Comparison of ENCODE assay signal across 18 cellular contexts in the genomic region with DNA sequence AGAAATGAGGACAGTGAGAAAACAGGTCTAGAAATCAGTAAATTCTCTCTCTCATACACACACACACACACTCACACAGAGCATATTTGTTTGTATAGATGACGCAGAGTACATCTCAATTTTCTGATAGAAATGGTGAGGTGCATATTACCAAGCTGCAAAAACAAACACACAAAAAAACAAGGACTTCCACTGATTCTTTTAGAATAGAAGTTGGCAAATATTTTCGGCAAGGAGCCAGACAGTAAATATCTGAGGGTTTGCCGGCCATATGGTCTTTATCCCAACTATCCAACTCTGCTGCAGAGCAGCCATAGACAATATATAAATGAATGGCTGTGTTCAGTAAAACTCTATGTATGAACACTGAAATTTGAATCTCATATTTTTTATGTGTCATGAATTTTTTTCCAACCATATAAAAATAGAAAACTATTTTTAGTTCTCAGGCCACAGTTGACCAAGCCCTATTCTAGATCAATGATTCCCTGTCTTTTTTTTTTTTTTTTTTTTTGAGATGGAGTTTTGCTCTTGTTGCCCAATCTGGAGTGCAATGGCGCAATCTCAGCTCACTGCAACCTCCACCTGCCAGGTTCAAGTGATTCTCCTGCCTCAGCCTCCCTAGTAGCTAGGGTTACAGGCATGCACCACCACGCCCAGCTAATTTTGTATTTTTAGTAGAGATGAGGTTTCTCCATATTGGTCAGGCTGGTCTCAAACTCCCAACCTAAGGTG. TPM values are rescaled to one million over a fixed set of nuclear protein-coding genes. Genes with fewer than 3 reads are reported as not detected.
A peak's percentile ranks its signal among the peaks of the same experiment; 100 is the strongest.
DNase-seq lines count a peak whose midpoint lies in the region; ATAC-seq, FAIRE-seq and TF ChIP-seq lines count a peak whose summit lies in the region.
"Had no signal": no experiment of that assay in that cellular context is flagged by ENCODE, and none has a peak within 500 bp of the region (broad histone marks: within the 10 kb centered on the region; RNA-seq: fewer than 3 reads in every experiment).

No MANE protein-coding gene starts in this region.

- H3K4me1 ChIP-seq in endothelial cell of umbilical vein (ENCODE audit: control insufficient read depth, extremely low read depth, insufficient read depth, low read length), result peaks cover 2% of the 10 kb centered on the region
- H3K4me1 ChIP-seq: SJCRH30 had no signal

- no peak for TF ChIP-seq POLR2A in endothelial cell of umbilical vein (IDR thresholded peaks at IDR 0.05; ENCODE audit: low read depth, low read length)

- CTCF ChIA-PET in endothelial cell of umbilical vein (lab: Charles Lee), result interaction anchor here (1.4 kb wide), 1 partner anchor 12 kb away, joined by 4 read pairs; no protein-coding TSS in a partner anchor

- no peaks in the 10 kb centered on the region for H3K9me1 ChIP-seq in endothelial cell of umbilical vein (replicated peaks; ENCODE audit: control insufficient read depth, extremely low read depth, insufficient read depth, low read length)

- ATAC-seq in HG03139 (IDR thresholded peaks at IDR 0.05; ENCODE audit: unreplicated experiment), result no peak

- dilution Hi-C loops in endothelial cell of umbilical vein (cut with MboI; ENCODE audit: extremely low pct_ligation_motif_present, low sequenced_read_pairs), result no loop called here

- no peak overlapping the region for H3K4me2 ChIP-seq in endothelial cell of umbilical vein (ENCODE audit: insufficient read depth, low read length)

- no peak overlapping the region for H3K9ac ChIP-seq in endothelial cell of umbilical vein (replicated peaks; ENCODE audit: extremely low read depth, insufficient read depth, low read length)

- TF ChIP-seq CTCF in endothelial cell of umbilical vein (IDR thresholded peaks at IDR 0.05; ENCODE audit: extremely low read depth in 1 of 2, insufficient read depth in 1 of 2, low read depth in 1 of 2, low read length in 2 of 2) (no peak), WERI-Rb-1 (IDR thresholded peaks at IDR 0.05; ENCODE audit: low read depth, low read length) (no peak)

- H3K9me3 ChIP-seq in endothelial cell of umbilical vein (replicated peaks; ENCODE audit: control insufficient read depth, insufficient read depth, low read length) (no peaks in the 10 kb centered on the region), WERI-Rb-1 (ENCODE audit: severe bottlenecking) (no peaks in the 10 kb centered on the region)
- H3K9me3 ChIP-seq: SJCRH30 had no signal

- POLR2A ChIA-PET in endothelial cell of umbilical vein (lab: Charles Lee), result no interaction called here

- intact Hi-C loops in endothelial cell of umbilical vein (cut with micrococcal nuclease), result no loop called here

- no peak overlapping the region for H3K27ac ChIP-seq in endothelial cell of umbilical vein (ENCODE audit: insufficient read depth, low read depth, low read length)
- H3K27ac ChIP-seq in caudate nucleus (ENCODE audit: low read depth, low read length), result no peak overlapping the region
- H3K27ac ChIP-seq in WERI-Rb-1, result no peak overlapping the region
- H3K27ac ChIP-seq: C4-2B, RWPE1, SJCRH30 had no signal

- DNase-seq in NCI-H1092 treated with DMSO at 0.1 percent for 48 hours (lab: John Stamatoyannopoulos, UW) (peak; percentile 27), NCI-H1092 (lab: John Stamatoyannopoulos, UW) (no peak), NCI-H69 (lab: John Stamatoyannopoulos, UW) (peak; percentile 47), endothelial cell of umbilical vein (ENCODE audit: low read depth, low spot score) (peak; percentile 67), lung microvascular endothelial cell (ENCODE audit: low read depth in 2 of 2) (peak; percentile 53 to 62), caudate nucleus (lab: John Stamatoyannopoulos, UW) (no peak), WERI-Rb-1 (no peak)
- DNase-seq: 8988T, DMS79, GDM1, GOT3, NCI-H510A treated with DMSO at 0.1 percent for 48 hours, OCI-M1, SJCRH30 had no signal

- H2AFZ ChIP-seq in endothelial cell of umbilical vein (ENCODE audit: low read depth, low read length), result no peak overlapping the region

- H4K20me1 ChIP-seq in endothelial cell of umbilical vein (replicated peaks; ENCODE audit: control insufficient read depth, extremely low read depth, insufficient read depth, low read length), result peaks cover 24% of the 10 kb centered on the region

- peaks cover 7 to 31% of the 10 kb centered on the region in 2 experiments for H3K36me3 ChIP-seq in endothelial cell of umbilical vein (ENCODE audit: control insufficient read depth in 2 of 2, extremely low read depth in 1 of 2, insufficient read depth in 2 of 2, low read length in 2 of 2)
- no peaks in the 10 kb centered on the region for H3K36me3 ChIP-seq in WERI-Rb-1
- H3K36me3 ChIP-seq: SJCRH30 had no signal

- no TSS peak for BruUV-seq in endothelial cell of umbilical vein (replicated peaks; lab: Mats Ljungman, UMichigan)

- peaks cover 56% of the 10 kb centered on the region for H3K79me2 ChIP-seq in endothelial cell of umbilical vein (ENCODE audit: control insufficient read depth, insufficient read depth, low read length)

- no peak for FAIRE-seq in endothelial cell of umbilical vein (lab: Jason Lieb, UNC)

- H3K4me3 ChIP-seq in endothelial cell of umbilical vein (replicated peaks in 1 of 3; ENCODE audit: insufficient read depth in 1 of 3, low read depth in 1 of 3, low read length in 3 of 3) (no peak overlapping the region), WERI-Rb-1 (ENCODE audit: low read depth, low read length) (no peak overlapping the region)
- H3K4me3 ChIP-seq: SJCRH30 had no signal

- H3K27me3 ChIP-seq in endothelial cell of umbilical vein (ENCODE audit: control insufficient read depth in 2 of 2, insufficient read depth in 2 of 2, low read length in 2 of 2), result no peaks in the 10 kb centered on the region
- H3K27me3 ChIP-seq in WERI-Rb-1 (ENCODE audit: insufficient read depth, low read depth, severe bottlenecking), result no peaks in the 10 kb centered on the region
- H3K27me3 ChIP-seq: SJCRH30 had no signal

TF ChIP-seq in endothelial cell of umbilical vein, 7 proteins besides CTCF, POLR2A, EP300 and RAD21:
- no peak for TF ChIP-seq POLR2AphosphoS5 (IDR thresholded peaks at IDR 0.05; ENCODE audit: insufficient read depth, low read depth, low read length)
- TF ChIP-seq FOS (IDR thresholded peaks at IDR 0.05; ENCODE audit: borderline replicate concordance, insufficient read depth, low read length), result no peak
- TF ChIP-seq JUN (IDR thresholded peaks at IDR 0.05; ENCODE audit: borderline replicate concordance, insufficient read depth, insufficient read length, low read depth), result no peak
- TF ChIP-seq, protein P1, sequence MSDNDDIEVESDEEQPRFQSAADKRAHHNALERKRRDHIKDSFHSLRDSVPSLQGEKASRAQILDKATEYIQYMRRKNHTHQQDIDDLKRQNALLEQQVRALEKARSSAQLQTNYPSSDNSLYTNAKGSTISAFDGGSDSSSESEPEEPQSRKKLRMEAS (IDR thresholded peaks at IDR 0.05; ENCODE audit: insufficient read depth, insufficient read length), result no peak
- no peak for TF ChIP-seq GATA2 (IDR thresholded peaks at IDR 0.05; ENCODE audit: insufficient read depth, insufficient read length, low read depth, low read length)
- no peak for TF ChIP-seq EZH2 (IDR thresholded peaks at IDR 0.05; ENCODE audit: borderline replicate concordance, low read depth, low read length, severe bottlenecking)
- TF ChIP-seq MYC (IDR thresholded peaks at IDR 0.05; ENCODE audit: low read depth, low read length), result no peak

RNA-seq across cellular contexts. Expression of a gene that starts 19.8 kb away (rescaled TPM):
- total RNA-seq in endothelial cell of umbilical vein (81.4 and 82.0 TPM in 2 replicates), lung microvascular endothelial cell (13.3 and 64.9 TPM in 2 replicates)
- polyA plus RNA-seq in endothelial cell of umbilical vein, result 91.7 and 119 TPM in 2 replicates
- 92.1 and 97.9 TPM in 2 replicates for polyA plus RNA-seq in endothelial cell of umbilical vein (2011; cell fraction: cytosol; rRNA removed)
- polyA plus RNA-seq in endothelial cell of umbilical vein (2011; cell fraction: nucleus; rRNA removed), result 146 and 167 TPM in 2 replicates
- 72.5 and 82.2 TPM in 2 replicates for polyA plus RNA-seq in endothelial cell of umbilical vein (2012)
- polyA minus RNA-seq in endothelial cell of umbilical vein, result 291 and 351 TPM in 2 replicates
- polyA minus RNA-seq in endothelial cell of umbilical vein (2011; cell fraction: cytosol; rRNA and poly(A)+ RNA removed), result not detected
- 376 and 437 TPM in 2 replicates for polyA minus RNA-seq in endothelial cell of umbilical vein (2011; cell fraction: nucleus; rRNA and poly(A)+ RNA removed)
- total RNA-seq: HT1080 had no signal

Comparison
In these comparisons a context has a peak if more than half of its experiments do, and no peak if none do; other contexts are left out.
1. DNase-seq: peak in NCI-H1092 treated with DMSO at 0.1 percent for 48 hours (single experiment), NCI-H69 (single experiment), endothelial cell of umbilical vein (single experiment) and lung microvascular endothelial cell (2 of 2); none in NCI-H1092 (single experiment), caudate nucleus (0 of 61) and WERI-Rb-1 (single experiment).